8 cellular contexts compared by ENCODE assay signal in the genomic region with DNA sequence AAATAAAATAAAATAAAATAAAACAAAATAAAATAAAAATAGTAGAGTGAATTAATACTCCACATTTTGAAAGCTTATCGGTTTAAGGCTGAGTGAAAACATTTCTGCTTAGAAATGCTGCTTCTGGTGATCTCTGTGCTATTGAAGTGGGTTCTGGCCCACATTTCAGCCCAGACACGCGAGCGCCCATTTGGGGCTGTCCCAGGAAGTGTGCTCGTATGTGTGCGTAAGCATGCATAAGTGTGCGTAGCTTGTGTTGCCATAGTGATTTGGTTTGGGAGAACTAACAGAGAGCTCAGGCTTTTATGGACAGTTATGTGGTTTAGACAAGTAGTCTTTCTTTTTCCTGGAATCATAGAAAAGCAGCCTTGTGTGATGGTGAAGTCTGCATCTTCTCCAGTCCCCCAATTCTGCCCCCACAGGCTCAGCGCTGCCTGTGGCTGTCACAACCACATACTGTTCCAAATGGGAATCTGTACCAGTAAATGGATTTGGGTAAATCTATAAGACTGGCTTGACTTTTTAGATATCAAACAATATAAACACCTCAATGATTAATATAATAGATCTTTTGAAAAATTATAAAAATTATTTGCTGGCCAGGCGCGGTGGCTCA. TPM values are rescaled to one million over a fixed set of nuclear protein-coding genes. Genes with fewer than 3 reads are reported as not detected.
DNase-seq lines count a peak whose midpoint lies in the region; ATAC-seq and TF ChIP-seq lines count a peak whose summit lies in the region.

No MANE protein-coding gene starts in this region.

- no peaks in the 10 kb centered on the region for H3K36me3 Mint-ChIP-seq in activated naive CD4-positive, alpha-beta T cell treated with anti-CD3 and anti-CD28 coated beads, Interleukin-2, amount 50 U/mL, for 72 hours

- TF ChIP-seq POLR2A in GM19099 (IDR thresholded peaks at IDR 0.05; ENCODE audit: extremely low read depth, insufficient read length, low read depth), result peak; percentile 18

- no peaks in the 10 kb centered on the region for H3K9me3 Mint-ChIP-seq in activated naive CD4-positive, alpha-beta T cell treated with anti-CD3 and anti-CD28 coated beads, Interleukin-2, amount 50 U/mL, for 72 hours

- peak; percentile 99 to 100 for ATAC-seq in activated naive CD4-positive, alpha-beta T cell treated with anti-CD3 and anti-CD28 coated beads, Interleukin-2, amount 50 U/mL, for 72 hours
- ATAC-seq in HG02642 (IDR thresholded peaks at IDR 0.05; ENCODE audit: poor library complexity, unreplicated experiment), result no peak

- peak overlapping the region; percentile 25 to 97 for H3K27ac Mint-ChIP-seq in activated naive CD4-positive, alpha-beta T cell treated with anti-CD3 and anti-CD28 coated beads, Interleukin-2, amount 50 U/mL, for 72 hours

- DNase-seq in T follicular helper cell (ENCODE audit: low read depth) (peak; percentile 63), NCI-H2029 treated with DMSO at 0.1 percent for 48 hours (lab: John Stamatoyannopoulos, UW) (no peak), NOMO-1 treated with DMSO at 0.1 percent for 48 hours (lab: John Stamatoyannopoulos, UW; ENCODE audit: unreplicated experiment) (no peak), HT-29 (ENCODE audit: low spot score) (no peak)
- peak; percentile 52 to 88 for DNase-seq in activated naive CD4-positive, alpha-beta T cell treated with anti-CD3 and anti-CD28 coated beads, Interleukin-2, amount 50 U/mL, for 72 hours (ENCODE audit: low spot score in 2 of 2)
- peak; percentile 43 to 65 (median 57) for DNase-seq in stimulated activated CD4-positive, alpha-beta T cell treated with anti-CD3 and anti-CD28 coated beads, TNF-alpha, amount 100 ng/mL, for 48 hours (ENCODE audit: low read depth in 3 of 3)

RNA-seq across cellular contexts. Expression of gene PURB, which starts 29.8 kb away (rescaled TPM):
- 10 to 100 TPM; 18.0 to 22.0 TPM for total RNA-seq in activated naive CD4-positive, alpha-beta T cell treated with anti-CD3 and anti-CD28 coated beads, Interleukin-2, amount 50 U/mL, for 72 hours
- total RNA-seq in HT-29 (2014; rRNA removed; shearing (Covaris generic)), result 11.6 and 13.2 TPM in 2 replicates

Comparison
In these comparisons a context has a peak if more than half of its experiments do, and no peak if none do; other contexts are left out.
1. DNase-seq: peak in T follicular helper cell (single experiment), activated naive CD4-positive, alpha-beta T cell treated with anti-CD3 and anti-CD28 coated beads, Interleukin-2, amount 50 U/mL, for 72 hours (2 of 2) and stimulated activated CD4-positive, alpha-beta T cell treated with anti-CD3 and anti-CD28 coated beads, TNF-alpha, amount 100 ng/mL, for 48 hours (3 of 3); none in NCI-H2029 treated with DMSO at 0.1 percent for 48 hours (single experiment), NOMO-1 treated with DMSO at 0.1 percent for 48 hours (single experiment) and HT-29 (single experiment).